ENCODE assay signal across 11 cellular contexts in the genomic region with DNA sequence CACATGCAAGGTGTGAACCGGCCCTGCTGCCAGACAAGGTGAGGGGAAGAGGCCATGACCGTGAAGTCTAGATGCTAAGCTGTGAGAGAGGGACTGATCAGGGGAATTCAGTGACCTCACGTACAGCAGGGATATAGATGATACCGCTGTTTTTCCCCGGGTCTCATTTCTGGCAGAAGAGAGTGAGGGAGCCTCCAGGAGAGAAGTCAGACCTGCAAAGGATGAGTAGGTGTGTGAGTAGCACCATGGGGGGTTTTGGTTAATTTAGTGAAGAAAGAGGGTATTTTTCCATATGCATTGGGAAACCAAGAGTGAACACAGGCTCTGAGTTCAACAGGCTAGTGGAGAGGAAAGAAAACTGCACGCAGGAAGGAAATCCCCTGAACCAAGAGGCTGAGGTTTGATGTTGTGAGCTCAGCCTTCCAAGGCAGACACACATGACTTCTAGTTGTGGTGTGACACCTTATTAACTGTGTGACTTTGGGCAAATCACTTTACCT.
DNase-seq lines count a peak whose midpoint lies in the region; ATAC-seq, FAIRE-seq and TF ChIP-seq lines count a peak whose summit lies in the region.
"Had no signal": no experiment of that assay in that cellular context is flagged by ENCODE, and none has a peak within 500 bp of the region (broad histone marks: within the 10 kb centered on the region; RNA-seq: fewer than 3 reads in every experiment).

No MANE protein-coding gene starts in this region.

- CTCF ChIA-PET in H1 (lab: Charles Lee; ENCODE audit: partially characterized antibody) = interaction anchor here (0.7 to 0.9 kb wide), 2 partner anchors 25 to 78 kb away, joined by 3 read pairs; no protein-coding TSS in a partner anchor

- TF ChIP-seq RAD21 in H1 (IDR thresholded peaks at IDR 0.05 in 1 of 2, conservative IDR thresholded peaks at IDR 0.05 in 1 of 2; ENCODE audit: low read depth in 2 of 2, low read length in 2 of 2) = no peak

- peak overlapping the region; percentile 51; the same call in 1 of the 2 replicates for H2BK12ac ChIP-seq in H1 (ENCODE audit: low read depth, low read length)

- H3K14ac ChIP-seq in H1 (ENCODE audit: insufficient read length) = no peak overlapping the region

- no peak overlapping the region for H3K27ac Mint-ChIP-seq in T-helper 2 cell treated with Interferon-gamma antibody and Interleukin-4, amounts not matched to agents 5 μg/mL and 100 μg/mL, for 36 hours

- H3K9me3 ChIP-seq in H1 (ENCODE audit: insufficient read depth in 2 of 2, low read depth in 1 of 2, low read length in 1 of 2) (no peaks in the 10 kb centered on the region; a peak in 2 of 4 replicates), left lung (no peaks in the 10 kb centered on the region)

- no peak for TF ChIP-seq POLR2A in H1 (IDR thresholded peaks at IDR 0.05; ENCODE audit: control extremely low read depth in 1 of 2, low read depth in 2 of 2, low read length in 2 of 2)

- H4K5ac ChIP-seq in H1 (ENCODE audit: insufficient read length, low read depth, low read length) = no peak overlapping the region

- no peak overlapping the region for H4K8ac ChIP-seq in H1 (ENCODE audit: extremely low read depth, insufficient read depth, low read length)

- no peak overlapping the region for H2AFZ ChIP-seq in H1 (ENCODE audit: low read length)

- no peaks in the 10 kb centered on the region for H3K9me3 Mint-ChIP-seq in T-helper 2 cell treated with Interferon-gamma antibody and Interleukin-4, amounts not matched to agents 5 μg/mL and 100 μg/mL, for 36 hours

- no peak overlapping the region for H3K27ac ChIP-seq in H1 (ENCODE audit: low read depth, low read length)
- H3K27ac ChIP-seq in left lung = no peak overlapping the region

- H3K4me3 ChIP-seq in H1 (ENCODE audit: extremely low read depth in 1 of 4, insufficient read depth in 2 of 4, low read depth in 3 of 4, low read length in 4 of 4) (no peak overlapping the region), left lung (no peak overlapping the region)

- no peak overlapping the region for H2BK120ac ChIP-seq in H1 (replicated peaks; ENCODE audit: low read depth, low read length)

- 90% methylated on average over 6 of the region's 6 CpGs; no CpG with 5 or more reads in 1 of the 2 experiments for WGBS in H1 (ENCODE audit: extremely low coverage in 1 of 2, insufficient coverage in 1 of 2, insufficient read length in 1 of 2, insufficient replicate concordance in 2 of 2, low coverage in 1 of 2, low lambda C conversion rate in 2 of 2, missing lambda C conversion rate in 1 of 2), 2 experiments

- H2BK20ac ChIP-seq in H1 (ENCODE audit: low read length) = peak overlapping the region; percentile 51; the same call in 1 of the 2 replicates

- no peaks in the 10 kb centered on the region for H4K20me1 ChIP-seq in H1 (replicated peaks in 1 of 2; ENCODE audit: control insufficient read depth in 1 of 2, insufficient read depth in 2 of 2, low read length in 2 of 2)

- peaks cover 0 to 11% (median 3%) of the 10 kb centered on the region in 4 experiments; a peak in 2 of 7 replicates for H3K4me1 ChIP-seq in H1 (replicated peaks in 1 of 4; ENCODE audit: control insufficient read depth in 3 of 4, insufficient read depth in 4 of 4, low read length in 3 of 4)
- H3K4me1 ChIP-seq in left lung = no peaks in the 10 kb centered on the region

- POLR2A ChIA-PET in H1 (lab: Charles Lee; ENCODE audit: partially characterized antibody) = no interaction called here

- H3K79me2 ChIP-seq in H1 (ENCODE audit: control insufficient read depth in 1 of 2, insufficient read depth in 2 of 2, low read length in 2 of 2) = no peaks in the 10 kb centered on the region

- H3K27me3 Mint-ChIP-seq in T-helper 2 cell treated with Interferon-gamma antibody and Interleukin-4, amounts not matched to agents 5 μg/mL and 100 μg/mL, for 36 hours (ENCODE audit: low read depth) = no peaks in the 10 kb centered on the region

- peaks cover 8% of the 10 kb centered on the region for H3K4me1 Mint-ChIP-seq in T-helper 2 cell treated with Interferon-gamma antibody and Interleukin-4, amounts not matched to agents 5 μg/mL and 100 μg/mL, for 36 hours (ENCODE audit: low read depth)

- H3K79me1 ChIP-seq in H1 (ENCODE audit: low read depth, low read length) = no peaks in the 10 kb centered on the region

- no peak for FAIRE-seq in H1 (lab: Jason Lieb, UNC)

- H3K23ac ChIP-seq in H1 (ENCODE audit: insufficient read length) = no peak overlapping the region

- H3K36me3 ChIP-seq in H1 (ENCODE audit: control insufficient read depth in 2 of 4, insufficient read depth in 4 of 4, low read length in 3 of 4) = no peaks in the 10 kb centered on the region
- H3K36me3 ChIP-seq in left lung = no peaks in the 10 kb centered on the region

- H3K4ac ChIP-seq in H1 (replicated peaks; ENCODE audit: insufficient read length, low read depth, low read length) = no peak overlapping the region

- H3K27me3 ChIP-seq in H1 (replicated peaks in 1 of 4; ENCODE audit: control insufficient read depth in 3 of 4, extremely low read depth in 1 of 4, insufficient read depth in 3 of 4, low read length in 3 of 4) = peaks cover 0 to 2% (median 0%) of the 10 kb centered on the region in 4 experiments; a peak in 1 of 7 replicates
- H3K27me3 ChIP-seq in left lung = no peaks in the 10 kb centered on the region

- no peak overlapping the region for H3K9ac ChIP-seq in H1 (replicated peaks in 1 of 4; ENCODE audit: extremely low read depth in 1 of 4, low read depth in 3 of 4, low read length in 3 of 4)

- no peak for TF ChIP-seq EP300 in H1 (IDR thresholded peaks at IDR 0.05; ENCODE audit: borderline replicate concordance in 1 of 2, low read depth in 2 of 2, low read length in 2 of 2)

- peak overlapping the region; percentile 59 for H4K91ac ChIP-seq in H1 (replicated peaks; ENCODE audit: insufficient read length, low read length)

- peak; percentile 52 for ATAC-seq in GM18870 (IDR thresholded peaks at IDR 0.05; ENCODE audit: unreplicated experiment)
- peak; percentile 38 for ATAC-seq in GM21529 (IDR thresholded peaks at IDR 0.05; ENCODE audit: unreplicated experiment)
- ATAC-seq in HG03159 (IDR thresholded peaks at IDR 0.05; ENCODE audit: unreplicated experiment) = peak; percentile 40
- no peak for ATAC-seq in left lung

- H2BK5ac ChIP-seq in H1 (ENCODE audit: low read depth, low read length) = no peak overlapping the region

- no peak overlapping the region for H2AK5ac ChIP-seq in H1 (ENCODE audit: low read depth, low read length)

- H3K18ac ChIP-seq in H1 (ENCODE audit: extremely low read depth, low read length) = no peak overlapping the region

- H3K4me3 Mint-ChIP-seq in T-helper 2 cell treated with Interferon-gamma antibody and Interleukin-4, amounts not matched to agents 5 μg/mL and 100 μg/mL, for 36 hours = no peak overlapping the region

- H2BK15ac ChIP-seq in H1 (ENCODE audit: low read length) = no peak overlapping the region

- no peaks in the 10 kb centered on the region for H3K36me3 Mint-ChIP-seq in T-helper 2 cell treated with Interferon-gamma antibody and Interleukin-4, amounts not matched to agents 5 μg/mL and 100 μg/mL, for 36 hours (ENCODE audit: low read depth)

- H3K4me2 ChIP-seq in H1 (ENCODE audit: insufficient read depth in 1 of 2, low read depth in 2 of 2, low read length in 2 of 2) = no peak overlapping the region

- DNase-seq in H1 (ENCODE audit: low read depth in 1 of 2, low spot score in 2 of 2) (no peak), left lung (no peak), HUDEP-2 (lab: John Stamatoyannopoulos, UW; ENCODE audit: unreplicated experiment in 76 of 76) (no peak), NCI-H526 (lab: John Stamatoyannopoulos, UW) (no peak)
- DNase-seq in T-helper 2 cell treated with Interferon-gamma antibody and Interleukin-4, amounts not matched to agents 5 μg/mL and 100 μg/mL, for 36 hours (ENCODE audit: low spot score) = no peak
- DNase-seq: DMS53; kidney glomerular epithelial cell; stimulated activated naive CD4-positive, alpha-beta T cell treated with Interleukin-2 at 50 U/mL for 16 hours had no signal

- no peak overlapping the region for H3K56ac ChIP-seq in H1 (replicated peaks; ENCODE audit: insufficient read length, low read depth, low read length)

- no peaks in the 10 kb centered on the region for H3K23me2 ChIP-seq in H1 (ENCODE audit: low read depth, low read length)

- TF ChIP-seq CTCF in H1 (IDR thresholded peaks at IDR 0.05; ENCODE audit: control extremely low read depth in 1 of 3, insufficient read depth in 1 of 3, low read depth in 1 of 3, low read length in 3 of 3) (no peak), left lung (IDR thresholded peaks at IDR 0.05) (no peak)

- intact Hi-C loops in left lung (cut with DNase I) = no loop called here

TF ChIP-seq in H1, 55 proteins besides CTCF, POLR2A, EP300 and RAD21 (continues in another document):
- no peak for TF ChIP-seq SUZ12 (IDR thresholded peaks at IDR 0.05; ENCODE audit: low read length)
